ENCODE assay signal across 8 cellular contexts in the genomic region with DNA sequence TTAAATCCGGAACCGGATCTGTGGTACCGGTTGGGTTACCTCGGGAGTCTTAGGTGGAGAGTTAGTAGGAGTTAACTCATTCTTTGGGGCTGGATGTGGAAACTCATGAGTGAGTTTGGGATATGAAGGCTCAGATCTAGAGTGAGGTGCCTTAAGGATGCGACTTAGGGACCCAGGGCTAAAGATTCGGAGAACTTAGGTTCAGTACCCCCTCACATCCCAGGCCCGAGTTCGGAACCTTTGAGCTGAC. TPM values are rescaled to one million over a fixed set of nuclear protein-coding genes. Genes with fewer than 3 reads are reported as not detected.
A peak's percentile ranks its signal among the peaks of the same experiment; 100 is the strongest.
DNase-seq lines count a peak whose midpoint lies in the region; ATAC-seq, FAIRE-seq and TF ChIP-seq lines count a peak whose summit lies in the region.

No MANE protein-coding gene starts in this region.

- CTCF ChIA-PET in activated CD4-positive, alpha-beta T cell treated with anti-CD3 and anti-CD28 coated beads for 36 hours (lab: Charles Lee): interaction anchor here (0.8 to 1.6 kb wide), 6 partner anchors 7 to 70 kb away, joined by 3 to 17 read pairs (median 6); partner anchors contain the start of gene RAB4B

- no peaks in the 10 kb centered on the region for H3K9me3 ChIP-seq in kidney (ENCODE audit: control insufficient read depth in 1 of 2, low read length in 2 of 2)
- H3K9me3 ChIP-seq in testis: no peaks in the 10 kb centered on the region

- H3K27ac ChIP-seq in adipose tissue (ENCODE audit: low read depth, low read length) (peak overlapping the region; percentile 83), kidney (ENCODE audit: low read depth in 2 of 2, low read length in 2 of 2) (peak overlapping the region; percentile 93 to 96), testis (peak overlapping the region; percentile 89 to 92)

- H3K9ac ChIP-seq in kidney (ENCODE audit: low read length in 2 of 2): peak overlapping the region; percentile 45 to 89

- 1% methylated on average over 8 of the region's 8 CpGs for WGBS in adipose tissue, 3 donors
- WGBS in testis, 2 donors: 1% methylated on average over 5 to 8 of the region's 8 CpGs

- H3K4me3 Mint-ChIP-seq in activated CD4-positive, alpha-beta T cell treated with anti-CD3 and anti-CD28 coated beads for 36 hours: peak overlapping the region; percentile 81

- no peak for ATAC-seq in activated CD4-positive, alpha-beta T cell treated with anti-CD3 and anti-CD28 coated beads for 36 hours
- no peak for ATAC-seq in HG02970 (IDR thresholded peaks at IDR 0.05; ENCODE audit: low FRiP score, unreplicated experiment)

- TF ChIP-seq CTCF in kidney (IDR thresholded peaks at IDR 0.05; ENCODE audit: borderline replicate concordance, extremely low read depth, insufficient read depth) (no peak), testis (IDR thresholded peaks at IDR 0.05) (no peak), GM13976 (IDR thresholded peaks at IDR 0.05; ENCODE audit: borderline replicate concordance, control extremely low read depth, extremely low read depth, insufficient read depth, missing control alignments) (no peak)

- peak overlapping the region; percentile 93 to 94 for H3K4me3 ChIP-seq in kidney (ENCODE audit: low read length in 2 of 2)
- H3K4me3 ChIP-seq in testis: peak overlapping the region; percentile 34 to 89

- no peaks in the 10 kb centered on the region for H3K27me3 ChIP-seq in testis

- peak overlapping the region; percentile 99 for H3K27ac Mint-ChIP-seq in activated CD4-positive, alpha-beta T cell treated with anti-CD3 and anti-CD28 coated beads for 36 hours

- DNase-seq in activated CD4-positive, alpha-beta T cell treated with anti-CD3 and anti-CD28 coated beads for 36 hours: no peak
- no peak for DNase-seq in activated CD4-positive, alpha-beta T cell treated with anti-CD3 and anti-CD28 coated beads, Interleukin-2, amount 50 U/mL, for 1 hour
- no peak for DNase-seq in kidney
- no peak for DNase-seq in testis
- no peak for DNase-seq in iPS-NIHi7 (ENCODE audit: extremely low spot score)
- no peak for DNase-seq in GM13976 (ENCODE audit: low spot score)

- in situ Hi-C loops in GM13976 (cut with MboI; ENCODE audit: low sequenced_read_pairs, unreplicated experiment): no loop called here

- FAIRE-seq in kidney (lab: Jason Lieb, UNC): no peak

- H3K9me3 Mint-ChIP-seq in activated CD4-positive, alpha-beta T cell treated with anti-CD3 and anti-CD28 coated beads for 36 hours (ENCODE audit: low read depth): no peaks in the 10 kb centered on the region

- no peak for TF ChIP-seq POLR2A in testis (IDR thresholded peaks at IDR 0.05)

- no peaks in the 10 kb centered on the region for H3K36me3 ChIP-seq in kidney (ENCODE audit: control insufficient read depth in 1 of 2, insufficient read depth in 2 of 2, low read length in 2 of 2)
- no peaks in the 10 kb centered on the region for H3K36me3 ChIP-seq in testis (ENCODE audit: low read depth, missing control alignments)

- peaks cover 34% of the 10 kb centered on the region for H3K36me3 Mint-ChIP-seq in activated CD4-positive, alpha-beta T cell treated with anti-CD3 and anti-CD28 coated beads for 36 hours (ENCODE audit: low read depth)

- no peaks in the 10 kb centered on the region for H3K27me3 Mint-ChIP-seq in activated CD4-positive, alpha-beta T cell treated with anti-CD3 and anti-CD28 coated beads for 36 hours

- H3K4me1 ChIP-seq in kidney (ENCODE audit: control insufficient read depth in 1 of 2, insufficient read depth in 1 of 2, low read depth in 1 of 2, low read length in 2 of 2) (peaks cover 14 to 16% of the 10 kb centered on the region in 2 donors), testis (peaks cover 27% of the 10 kb centered on the region)

- POLR2A ChIA-PET in activated CD4-positive, alpha-beta T cell treated with anti-CD3 and anti-CD28 coated beads for 36 hours (lab: Charles Lee): interaction anchor here (0.5 to 3.7 kb wide), 9 partner anchors 17 to 144 kb away, joined by 3 to 46 read pairs (median 6); partner anchors contain the start of genes COQ8B, EGLN2, ITPKC and RAB4B

- intact Hi-C loops in activated CD4-positive, alpha-beta T cell treated with anti-CD3 and anti-CD28 coated beads for 36 hours (cut with DNase I, micrococcal nuclease): loop anchor here (1.0 to 2.0 kb wide), 18 partner anchors 25 to 647 kb away; partner anchors contain the start of genes COQ8B (in 2 of the 2), NUMBL (in 2 of the 2), AKT2 (in 1 of the 2) and B9D2 (in 1 of the 2)
- intact Hi-C loops in kidney (cut with DNase I): no loop called here
- intact Hi-C loops in testis (cut with DNase I; ENCODE audit: low total_unique reads): no loop called here

- H3K4me1 Mint-ChIP-seq in activated CD4-positive, alpha-beta T cell treated with anti-CD3 and anti-CD28 coated beads for 36 hours: peaks cover 32% of the 10 kb centered on the region

RNA-seq across cellular contexts. Expression of gene ACTMAP, which starts 0.3 kb away (rescaled TPM):
- total RNA-seq in activated CD4-positive, alpha-beta T cell treated with anti-CD3 and anti-CD28 coated beads for 36 hours: 10 to 100 TPM; 15.0 to 18.0 TPM
- polyA plus RNA-seq in adipose tissue: 1 to 10 TPM; 3.5 to 7.1 (median 5.1) TPM
- total RNA-seq in kidney: 8.7 TPM
- polyA plus RNA-seq in kidney (ENCODE audit: insufficient read depth, low read depth, low replicate concordance): 8.9 TPM
- 10 to 100 TPM; 17.7 to 21.5 TPM for total RNA-seq in testis
- polyA plus RNA-seq in testis (ENCODE audit: insufficient read depth, low read depth, low replicate concordance): 14.8 TPM

RNA-seq across cellular contexts. Expression of gene SNRPA, which starts 1.0 kb away (rescaled TPM):
- total RNA-seq in activated CD4-positive, alpha-beta T cell treated with anti-CD3 and anti-CD28 coated beads for 36 hours: 100 to 1,000 TPM; 245 to 465 TPM
- polyA plus RNA-seq in adipose tissue (10 to 100 TPM; 21.2 to 44.1 (median 42.8) TPM), kidney (ENCODE audit: insufficient read depth, low read depth, low replicate concordance) (52.6 TPM), testis (ENCODE audit: insufficient read depth, low read depth, low replicate concordance) (67.8 TPM)
- total RNA-seq in kidney (48.7 TPM), testis (10 to 100 TPM; 89.8 to 91.5 TPM)

RNA-seq across cellular contexts. Expression of gene MIA, which starts 25.4 kb away (rescaled TPM):
- total RNA-seq in activated CD4-positive, alpha-beta T cell treated with anti-CD3 and anti-CD28 coated beads for 36 hours: under 1 TPM in 1 of 2 experiments, not detected in 1; 0.57 TPM
- polyA plus RNA-seq in adipose tissue: under 1 TPM in 2 of 3 donors, not detected in 1; 0.61 to 0.67 TPM
- total RNA-seq in kidney: 6.5 TPM
- polyA plus RNA-seq in kidney (ENCODE audit: insufficient read depth, low read depth, low replicate concordance): not detected
- 1 to 10 TPM; 2.4 to 2.8 TPM for total RNA-seq in testis
- polyA plus RNA-seq in testis (ENCODE audit: insufficient read depth, low read depth, low replicate concordance): 2.9 TPM

RNA-seq across cellular contexts. Expression of gene RAB4B, which starts 28.1 kb away (rescaled TPM):
- 10 to 100 TPM; 26.4 to 33.7 TPM for total RNA-seq in activated CD4-positive, alpha-beta T cell treated with anti-CD3 and anti-CD28 coated beads for 36 hours
- polyA plus RNA-seq in adipose tissue: 10 to 100 TPM; 19.6 to 41.4 (median 31.7) TPM
- total RNA-seq in kidney: 42.1 TPM
- 61.7 TPM for polyA plus RNA-seq in kidney (ENCODE audit: insufficient read depth, low read depth, low replicate concordance)
- 10 to 100 TPM; 44.7 to 49.3 TPM for total RNA-seq in testis
- polyA plus RNA-seq in testis (ENCODE audit: insufficient read depth, low read depth, low replicate concordance): 46.7 TPM

RNA-seq across cellular contexts. Expression of gene ITPKC, which starts 33.0 kb away (rescaled TPM):
- total RNA-seq in activated CD4-positive, alpha-beta T cell treated with anti-CD3 and anti-CD28 coated beads for 36 hours: 1 to 10 TPM; 4.6 to 5.6 TPM
- polyA plus RNA-seq in adipose tissue (10 to 100 TPM; 14.6 to 58.3 (median 43.1) TPM), kidney (ENCODE audit: insufficient read depth, low read depth, low replicate concordance) (14.3 TPM), testis (ENCODE audit: insufficient read depth, low read depth, low replicate concordance) (11.6 TPM)
- total RNA-seq in kidney (27.9 TPM), testis (10 to 100 TPM; 19.2 to 20.8 TPM)

Comparison
In these comparisons a context has a peak if more than half of its experiments do, and no peak if none do; other contexts are left out.
1. intact Hi-C loops: an anchor here in activated CD4-positive, alpha-beta T cell treated with anti-CD3 and anti-CD28 coated beads for 36 hours (1.0 to 2.0 kb wide); none called in kidney and testis.